1 cellular context compared by ENCODE assay signal in the genomic region with DNA sequence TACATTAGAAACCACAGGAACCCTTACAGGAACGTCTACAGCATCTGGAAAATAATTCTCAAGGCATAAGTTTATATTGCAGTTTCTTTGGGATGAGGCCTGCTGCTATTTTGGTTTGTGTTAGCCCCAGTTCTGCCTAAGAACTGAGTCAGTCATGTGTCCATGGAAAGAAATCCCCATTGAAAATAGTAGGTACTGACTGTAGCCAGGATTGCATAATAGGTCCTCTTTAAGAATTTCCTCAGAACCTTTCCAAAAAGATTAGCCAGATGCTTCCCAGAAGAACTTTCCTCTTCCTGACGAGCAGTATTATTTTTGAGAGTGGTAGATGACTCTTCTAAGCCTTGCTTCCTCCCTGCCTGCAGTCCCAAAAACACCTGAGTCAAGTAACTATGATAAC.
A peak's percentile ranks its signal among the peaks of the same experiment; 100 is the strongest.
TF ChIP-seq lines count a peak whose summit lies in the region.

No MANE protein-coding gene starts in this region.

TF ChIP-seq in K562, 482 proteins besides CTCF, POLR2A, EP300 and RAD21 (continued from another document):
- TF ChIP-seq, protein P1, sequence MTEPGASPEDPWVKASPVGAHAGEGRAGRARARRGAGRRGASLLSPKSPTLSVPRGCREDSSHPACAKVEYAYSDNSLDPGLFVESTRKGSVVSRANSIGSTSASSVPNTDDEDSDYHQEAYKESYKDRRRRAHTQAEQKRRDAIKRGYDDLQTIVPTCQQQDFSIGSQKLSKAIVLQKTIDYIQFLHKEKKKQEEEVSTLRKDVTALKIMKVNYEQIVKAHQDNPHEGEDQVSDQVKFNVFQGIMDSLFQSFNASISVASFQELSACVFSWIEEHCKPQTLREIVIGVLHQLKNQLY (CRISPR knock-in tag; conservative IDR thresholded peaks at IDR 0.05) = no peak
- TF ChIP-seq CEBPB (tag; IDR thresholded peaks at IDR 0.05) = 0 out of 2 replicates have a peak, but pooled peaks have one; percentile 9
- no peak for TF ChIP-seq KAT2B (IDR thresholded peaks at IDR 0.05; ENCODE audit: low read depth, low read length)
- no peak for TF ChIP-seq MYBL2 (IDR thresholded peaks at IDR 0.05; ENCODE audit: low read depth)
- no peak for TF ChIP-seq MYBL2 (CRISPR knock-in tag; IDR thresholded peaks at IDR 0.05; ENCODE audit: borderline replicate concordance)
- no peak for TF ChIP-seq RBM14 (IDR thresholded peaks at IDR 0.05; ENCODE audit: borderline replicate concordance, insufficient read depth, low read depth, low read length)
